In genomic region chr19:6728346-6728745, GRCh38 we compare ENCODE assay signal across 13 cellular contexts. TPM values are rescaled to one million over a fixed set of nuclear protein-coding genes. Genes with fewer than 3 reads are reported as not detected.
DNase-seq lines count a peak whose midpoint lies in the region; ATAC-seq and TF ChIP-seq lines count a peak whose summit lies in the region.
"Had no signal": no experiment of that assay in that cellular context is flagged by ENCODE, and none has a peak within 500 bp of the region (broad histone marks: within the 10 kb centered on the region; RNA-seq: fewer than 3 reads in every experiment).

No MANE protein-coding gene starts in this region.

- H3K27me3 ChIP-seq in MM.1S (replicated peaks; ENCODE audit: insufficient read depth, low read length) (peaks cover 9% of the 10 kb centered on the region; the same call in 1 of the 2 replicates), adrenal gland (no peaks in the 10 kb centered on the region), mucosa of stomach (ENCODE audit: control insufficient read depth, insufficient read depth, low read length) (no peaks in the 10 kb centered on the region), colonic mucosa (no peaks in the 10 kb centered on the region)

- H3K79me2 ChIP-seq in MM.1S (ENCODE audit: low read length) = no peaks in the 10 kb centered on the region

- no peak overlapping the region for H3K9ac ChIP-seq in MM.1S (ENCODE audit: low read length)
- peak overlapping the region; percentile 18 for H3K9ac ChIP-seq in mucosa of stomach (ENCODE audit: low read length)
- H3K9ac ChIP-seq in colonic mucosa (ENCODE audit: low read depth in 2 of 2, low read length in 2 of 2) = no peak overlapping the region

- H3K27ac ChIP-seq in MM.1S (ENCODE audit: low read length) (peak overlapping the region; percentile 6; the same call in 1 of the 2 replicates), adrenal gland (peak overlapping the region in 3 of 5 donors; percentile 26 to 69 (median 27)), colonic mucosa (no peak overlapping the region)

- TF ChIP-seq CTCF in MM.1S (IDR thresholded peaks at IDR 0.05; ENCODE audit: low read length) (no peak), adrenal gland (IDR thresholded peaks at IDR 0.05) (no peak), colonic mucosa (IDR thresholded peaks at IDR 0.05) (no peak)

- H3K9me2 ChIP-seq in MM.1S (replicated peaks; ENCODE audit: insufficient read depth, low read length) = no peaks in the 10 kb centered on the region

- intact Hi-C loops in adrenal gland (cut with DNase I) (no loop called here), colonic mucosa (cut with DNase I) (no loop called here)

- H3K36me3 ChIP-seq in MM.1S (replicated peaks; ENCODE audit: insufficient read depth, low read length) (no peaks in the 10 kb centered on the region), adrenal gland (replicated peaks in 1 of 2) (peaks cover 0 to 18% of the 10 kb centered on the region in 2 donors), mucosa of stomach (ENCODE audit: control insufficient read depth, insufficient read depth, low read length) (peaks cover 5% of the 10 kb centered on the region), colonic mucosa (no peaks in the 10 kb centered on the region)

- H2AFZ ChIP-seq in MM.1S (ENCODE audit: low read length) = peak overlapping the region; percentile 63

- H3K4me1 ChIP-seq in MM.1S (ENCODE audit: low read length) (peaks cover 9% of the 10 kb centered on the region), adrenal gland (replicated peaks in 1 of 2) (peaks cover 20 to 33% of the 10 kb centered on the region in 2 donors), mucosa of stomach (ENCODE audit: control insufficient read depth, insufficient read depth, low read length) (peaks cover 33% of the 10 kb centered on the region), colonic mucosa (no peaks in the 10 kb centered on the region)

- H3K4me3 ChIP-seq in MM.1S (ENCODE audit: low read length) = no peak overlapping the region
- no peak overlapping the region for H3K4me3 ChIP-seq in adrenal gland
- H3K4me3 ChIP-seq in mucosa of stomach (ENCODE audit: low read length) = no peak overlapping the region
- H3K4me3 ChIP-seq in colonic mucosa = no peak overlapping the region
- H3K4me3 ChIP-seq: coronary artery had no signal

- no peak for ATAC-seq in GM21390 (IDR thresholded peaks at IDR 0.05; ENCODE audit: unreplicated experiment)
- ATAC-seq in HG02571 (IDR thresholded peaks at IDR 0.05; ENCODE audit: unreplicated experiment) = no peak
- ATAC-seq: activated naive CD8-positive, alpha-beta T cell treated with anti-CD3 and anti-CD28 coated beads, Interleukin-2, amount 50 U/mL, for 24 hours had no signal

- DNase-seq in D341Med (ENCODE audit: low spot score) (peak; percentile 18), MM.1S (no peak), adrenal gland (no peak), NCI-H146 treated with DMSO at 0.1 percent for 48 hours (lab: John Stamatoyannopoulos, UW; ENCODE audit: unreplicated experiment) (no peak), colonic mucosa (no peak)
- DNase-seq: activated CD4-positive, alpha-beta memory T cell treated with anti-CD3 and anti-CD28 coated beads, Interleukin-2, amount 10 ng/mL, durations not matched to agents 7 days and 5 days; activated naive CD8-positive, alpha-beta T cell treated with anti-CD3 and anti-CD28 coated beads, Interleukin-2, amount 50 U/mL, for 24 hours; CD4-positive, alpha-beta T cell; foreskin fibroblast had no signal

- no peaks in the 10 kb centered on the region for H3K9me3 ChIP-seq in MM.1S (replicated peaks; ENCODE audit: insufficient read depth, low read length)
- no peaks in the 10 kb centered on the region for H3K9me3 ChIP-seq in adrenal gland (replicated peaks in 1 of 3)
- no peaks in the 10 kb centered on the region for H3K9me3 ChIP-seq in mucosa of stomach (ENCODE audit: control insufficient read depth, low read length)
- H3K9me3 ChIP-seq in colonic mucosa = no peaks in the 10 kb centered on the region

- H4K20me1 ChIP-seq in MM.1S (ENCODE audit: insufficient read depth, low read length) = no peaks in the 10 kb centered on the region

- peak overlapping the region; percentile 54; the same call in 1 of the 2 replicates for H3K4me2 ChIP-seq in MM.1S (ENCODE audit: low read depth, low read length)

- 47 to 49% (median 48%) methylated on average over 8 of the region's 8 CpGs for whole genome bisulfite sequencing in adrenal gland, 4 donors

- H3F3A ChIP-seq in MM.1S (ENCODE audit: insufficient read depth, low read length) = no peaks in the 10 kb centered on the region

- TF ChIP-seq POLR2A in adrenal gland (IDR thresholded peaks at IDR 0.05) = no peak

RNA-seq across cellular contexts. Expression of gene C3, which starts 7.9 kb away (rescaled TPM):
- 1,000 to 10,000 TPM; 1,565 to 5,179 (median 2,192) TPM for total RNA-seq in adrenal gland
- 1,000 to 10,000 TPM; 1,199 to 4,143 (median 3,889) TPM for polyA plus RNA-seq in adrenal gland
- 10 to 100 TPM; 28.2 to 83.9 TPM for total RNA-seq in colonic mucosa

RNA-seq across cellular contexts. Expression of gene GPR108, which starts 9.0 kb away (rescaled TPM):
- total RNA-seq in adrenal gland (100 to 1,000 TPM in 7 of 8 donors, 10 to 100 TPM in 1; 86.1 to 168 (median 123) TPM), colonic mucosa (100 to 1,000 TPM in 1 of 2 donors, 10 to 100 TPM in 1; 92.0 to 109 TPM)
- polyA plus RNA-seq in adrenal gland = 100 to 1,000 TPM in 2 of 3 donors, 10 to 100 TPM in 1; 70.8 to 193 (median 189) TPM

RNA-seq across cellular contexts. Expression of gene TRIP10, which starts 11.1 kb away (rescaled TPM):
- total RNA-seq in adrenal gland (10 to 100 TPM; 35.4 to 99.9 (median 74.8) TPM), colonic mucosa (10 to 100 TPM; 67.7 to 78.2 TPM)
- 100 to 1,000 TPM in 2 of 3 donors, 10 to 100 TPM in 1; 33.5 to 425 (median 228) TPM for polyA plus RNA-seq in adrenal gland

RNA-seq across cellular contexts. Expression of gene SH2D3A, which starts 38.9 kb away (rescaled TPM):
- total RNA-seq in adrenal gland (1 to 10 TPM in 1 of 8 donors, under 1 TPM in 5, not detected in 2; 0.24 to 1.7 (median 0.44) TPM), colonic mucosa (10 to 100 TPM; 34.2 to 44.3 TPM)
- under 1 TPM; 0.22 to 0.64 (median 0.40) TPM for polyA plus RNA-seq in adrenal gland

RNA-seq across cellular contexts. Expression of gene VAV1, which starts 44.2 kb away (rescaled TPM):
- total RNA-seq in adrenal gland = 10 to 100 TPM in 4 of 8 donors, 1 to 10 TPM in 4; 4.5 to 21.1 (median 10.1) TPM
- 10 to 100 TPM in 1 of 3 donors, 1 to 10 TPM in 2; 2.4 to 13.7 (median 4.7) TPM for polyA plus RNA-seq in adrenal gland
- 1 to 10 TPM; 5.7 to 6.0 TPM for total RNA-seq in colonic mucosa

Comparison
In these comparisons a context has a peak if more than half of its experiments do, and no peak if none do; other contexts are left out.
1. RNA of gene C3, which starts 7.9 kb away (total RNA-seq): 1,565 to 5,179 TPM in adrenal gland; 28.2 to 83.9 TPM in colonic mucosa; every median in the first group is over 10 times any median in the second.